In the genomic region with DNA sequence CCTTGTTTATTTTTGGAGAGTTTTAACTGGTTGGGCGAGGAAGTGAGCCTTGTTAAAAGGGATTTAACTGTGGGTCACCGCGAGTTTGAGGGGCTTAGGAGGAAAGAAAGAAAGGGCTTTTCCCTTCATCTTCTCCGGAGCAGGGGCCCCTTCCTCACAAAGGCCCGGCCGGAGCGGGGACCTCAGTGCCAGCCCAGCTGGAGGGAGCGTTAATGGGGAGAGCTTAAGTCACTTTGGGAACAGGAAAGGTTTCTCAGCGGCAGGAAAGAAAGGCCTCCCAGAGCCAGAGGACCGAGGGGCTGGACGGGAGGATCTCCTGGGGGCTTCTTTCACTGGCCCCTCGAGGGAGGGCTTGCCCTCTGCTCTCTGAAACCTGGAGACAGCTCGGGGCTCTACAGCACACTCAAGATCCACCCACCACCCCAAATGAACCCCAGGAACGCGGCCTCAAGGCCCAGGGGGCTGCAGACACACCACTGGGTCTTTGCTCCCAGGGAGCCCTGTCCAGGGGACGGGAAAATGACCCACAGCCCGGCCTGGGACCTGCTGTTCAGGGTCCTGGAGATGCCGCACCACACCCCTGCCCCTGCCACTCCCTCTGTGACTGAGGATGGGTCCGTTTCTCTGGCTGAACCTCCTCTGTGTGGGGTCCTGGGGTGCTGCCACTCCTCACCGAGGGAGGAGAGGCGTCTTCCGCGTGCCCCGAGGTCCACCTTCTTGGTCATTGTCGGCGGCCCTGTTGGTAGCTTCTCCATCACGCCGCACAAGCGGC, we compare ENCODE assay signal across 23 cellular contexts.
DNase-seq lines count a peak whose midpoint lies in the region; ATAC-seq and TF ChIP-seq lines count a peak whose summit lies in the region.
"Had no signal": no experiment of that assay in that cellular context is flagged by ENCODE, and none has a peak within 500 bp of the region (broad histone marks: within the 10 kb centered on the region; RNA-seq: fewer than 3 reads in every experiment).

No MANE protein-coding gene starts in this region.

- TF ChIP-seq CTCF in nephron (IDR thresholded peaks at IDR 0.05; ENCODE audit: unreplicated experiment in 3 of 3), result no peak
- TF ChIP-seq CTCF in type B pancreatic cell (conservative IDR thresholded peaks at IDR 0.05), result no peak

- no peaks in the 10 kb centered on the region for H3K9me3 Mint-ChIP-seq in nephron
- no peaks in the 10 kb centered on the region for H3K9me3 Mint-ChIP-seq in type B pancreatic cell
- H3K9me3 Mint-ChIP-seq: natural killer cell treated with Interleukin-12 subunit alpha and Interleukin-12 subunit beta and Interleukin-15 and Interleukin-18, amount 100 ng/mL, for 72 hours had no signal

- peaks cover 4% of the 10 kb centered on the region for H3K4me1 Mint-ChIP-seq in nephron
- no peaks in the 10 kb centered on the region for H3K4me1 Mint-ChIP-seq in type B pancreatic cell (ENCODE audit: unreplicated experiment)
- H3K4me1 Mint-ChIP-seq: T-helper 17 cell had no signal

- peak; percentile 43 for DNase-seq in activated CD8-positive, alpha-beta memory T cell treated with anti-CD3 and anti-CD28 coated beads for 24 hours
- no peak for DNase-seq in activated CD8-positive, alpha-beta memory T cell treated with anti-CD3 and anti-CD28 coated beads, Interleukin-2, amount 50 U/mL, for 48 hours
- DNase-seq in type B pancreatic cell (ENCODE audit: extremely low spot score, unreplicated experiment) (peak; percentile 59), DMS53 treated with DMSO at 0.1 percent for 48 hours (lab: John Stamatoyannopoulos, UW; ENCODE audit: unreplicated experiment) (no peak)
- no peak for DNase-seq in activated naive CD4-positive, alpha-beta T cell (lab: John Stamatoyannopoulos, UW)
- DNase-seq: activated CD4-positive, alpha-beta T cell treated with anti-CD3 and anti-CD28 coated beads, Interleukin-2, amount 50 U/mL, for 48 hours; activated naive CD4-positive, alpha-beta T cell treated with anti-CD3 and anti-CD28 coated beads, Interleukin-2, amount 50 U/mL, for 16 hours; activated T-cell treated with anti-CD3 and anti-CD28 coated beads, Interleukin-2, amount 50 U/mL, for 48 hours; central memory CD4-positive, alpha-beta T cell; effector CD8-positive, alpha-beta T cell; gastrocnemius medialis; mesenchymal stem cell; NCI-H1417 treated with DMSO at 0.1 percent for 48 hours; OCI-M1; stimulated activated CD4-positive, alpha-beta T cell treated with anti-CD3 and anti-CD28 coated beads, Interleukin-4, amount 100 ng/mL, for 24 hours; T-helper 17 cell had no signal

- peaks cover 4% of the 10 kb centered on the region for H3K27me3 ChIP-seq in ectodermal cell (ENCODE audit: control insufficient read depth, insufficient read depth, low read length, poor library complexity, severe bottlenecking)
- H3K27me3 ChIP-seq: uterus had no signal

- H3K9me3 ChIP-seq in ectodermal cell (ENCODE audit: control insufficient read depth, low read length), result no peaks in the 10 kb centered on the region
- H3K9me3 ChIP-seq: esophagus muscularis mucosa, gastrocnemius medialis, uterus had no signal

- peaks cover 8% of the 10 kb centered on the region for H3K4me1 ChIP-seq in ectodermal cell (ENCODE audit: control insufficient read depth, insufficient read depth, low read length)
- H3K4me1 ChIP-seq: esophagus muscularis mucosa, gastrocnemius medialis, uterus had no signal

- peak overlapping the region in 2 of 3 experiments; percentile 77 to 88 for H3K27ac Mint-ChIP-seq in nephron
- peak overlapping the region; percentile 55 for H3K27ac Mint-ChIP-seq in type B pancreatic cell
- H3K27ac Mint-ChIP-seq: natural killer cell treated with Interleukin-12 subunit alpha and Interleukin-12 subunit beta and Interleukin-15 and Interleukin-18, amount 100 ng/mL, for 72 hours; T-helper 17 cell had no signal

- peak overlapping the region; percentile 44 for H3K27ac ChIP-seq in ectodermal cell (ENCODE audit: insufficient read depth, low read depth, low read length, poor library complexity, severe bottlenecking)
- H3K27ac ChIP-seq: esophagus muscularis mucosa, gastrocnemius medialis, HL-60, uterus had no signal

- H3K4me3 ChIP-seq in ectodermal cell (ENCODE audit: insufficient read depth, low read depth, low read length), result no peak overlapping the region
- H3K4me3 ChIP-seq: esophagus muscularis mucosa, gastrocnemius medialis, uterus had no signal

- H3K4me3 Mint-ChIP-seq in nephron, result no peak overlapping the region
- no peak overlapping the region for H3K4me3 Mint-ChIP-seq in type B pancreatic cell
- H3K4me3 Mint-ChIP-seq: natural killer cell treated with Interleukin-12 subunit alpha and Interleukin-12 subunit beta and Interleukin-15 and Interleukin-18, amount 100 ng/mL, for 72 hours; T-helper 17 cell had no signal

- H3K36me3 Mint-ChIP-seq in nephron (ENCODE audit: low read depth) (no peaks in the 10 kb centered on the region), type B pancreatic cell (no peaks in the 10 kb centered on the region)
- H3K36me3 Mint-ChIP-seq: natural killer cell treated with Interleukin-12 subunit alpha and Interleukin-12 subunit beta and Interleukin-15 and Interleukin-18, amount 100 ng/mL, for 72 hours had no signal

- H3K27me3 Mint-ChIP-seq in nephron (ENCODE audit: low read depth), result no peaks in the 10 kb centered on the region
- no peaks in the 10 kb centered on the region for H3K27me3 Mint-ChIP-seq in type B pancreatic cell
- H3K27me3 Mint-ChIP-seq: natural killer cell treated with Interleukin-12 subunit alpha and Interleukin-12 subunit beta and Interleukin-15 and Interleukin-18, amount 100 ng/mL, for 72 hours had no signal

- no peaks in the 10 kb centered on the region for H3K36me3 ChIP-seq in ectodermal cell (ENCODE audit: control insufficient read depth, insufficient read depth, low read length)
- H3K36me3 ChIP-seq: esophagus muscularis mucosa, gastrocnemius medialis, uterus had no signal

- ATAC-seq in HG03378 (IDR thresholded peaks at IDR 0.05; ENCODE audit: unreplicated experiment), result no peak
- ATAC-seq: gastrocnemius medialis; natural killer cell treated with Interleukin-12 subunit alpha and Interleukin-12 subunit beta and Interleukin-15 and Interleukin-18, amount 100 ng/mL, for 72 hours; T-helper 17 cell had no signal

- 56 to 66% methylated on average over 29 of the region's 29 CpGs for WGBS in ectodermal cell, 2 experiments

Comparison
In these comparisons a context has a peak if more than half of its experiments do, and no peak if none do; other contexts are left out.
1. DNase-seq: peak in activated CD8-positive, alpha-beta memory T cell treated with anti-CD3 and anti-CD28 coated beads for 24 hours (single experiment) and type B pancreatic cell (single experiment); none in activated CD8-positive, alpha-beta memory T cell treated with anti-CD3 and anti-CD28 coated beads, Interleukin-2, amount 50 U/mL, for 48 hours (single experiment), DMS53 treated with DMSO at 0.1 percent for 48 hours (single experiment) and activated naive CD4-positive, alpha-beta T cell (0 of 4).